ENCODE assay signal across 8 cellular contexts in genomic region chr5:32942225-32942989, GRCh38.
DNase-seq lines count a peak whose midpoint lies in the region; TF ChIP-seq lines count a peak whose summit lies in the region.

No MANE protein-coding gene starts in this region.

- CTCF ChIA-PET in HEK293T (lab: Yijun Ruan, JAX): interaction anchor here (1.0 kb wide), 1 partner anchor 26 kb away, joined by 3 read pairs; no protein-coding TSS in a partner anchor

- DNase-seq in NCI-H82 (lab: John Stamatoyannopoulos, UW): peak; percentile 62
- no peak for DNase-seq in NCI-H82 treated with DMSO at 0.1 percent for 48 hours (lab: John Stamatoyannopoulos, UW; ENCODE audit: unreplicated experiment)
- peak; percentile 26 for DNase-seq in HEK293T (ENCODE audit: extremely low spot score)
- peak; percentile 59 for DNase-seq in NB4 (ENCODE audit: low read depth)
- DNase-seq in dermis blood vessel endothelial cell: peak; percentile 44
- DNase-seq in type B pancreatic cell (ENCODE audit: extremely low spot score, unreplicated experiment): no peak
- DNase-seq in T-helper 2 cell treated with Interferon-gamma antibody and Interleukin-4, amounts not matched to agents 5 μg/mL and 100 μg/mL, for 36 hours (ENCODE audit: low spot score): no peak
- DNase-seq in NCI-H1930 (lab: John Stamatoyannopoulos, UW): no peak

- no peak for TF ChIP-seq POLR2A in NB4 (IDR thresholded peaks at IDR 0.05; ENCODE audit: extremely low read depth, insufficient read length)

- H3K4me3 Mint-ChIP-seq in type B pancreatic cell: no peak overlapping the region
- no peak overlapping the region for H3K4me3 Mint-ChIP-seq in T-helper 2 cell treated with Interferon-gamma antibody and Interleukin-4, amounts not matched to agents 5 μg/mL and 100 μg/mL, for 36 hours

- TF ChIP-seq CTCF in NB4 (IDR thresholded peaks at IDR 0.05; ENCODE audit: low read depth, low read length): peak; percentile 68
- TF ChIP-seq CTCF in type B pancreatic cell (conservative IDR thresholded peaks at IDR 0.05): peak; percentile 64

- H3K36me3 Mint-ChIP-seq in type B pancreatic cell: no peaks in the 10 kb centered on the region
- no peaks in the 10 kb centered on the region for H3K36me3 Mint-ChIP-seq in T-helper 2 cell treated with Interferon-gamma antibody and Interleukin-4, amounts not matched to agents 5 μg/mL and 100 μg/mL, for 36 hours (ENCODE audit: low read depth)

- H3K27ac Mint-ChIP-seq in type B pancreatic cell: no peak overlapping the region
- no peak overlapping the region for H3K27ac Mint-ChIP-seq in T-helper 2 cell treated with Interferon-gamma antibody and Interleukin-4, amounts not matched to agents 5 μg/mL and 100 μg/mL, for 36 hours

- H3K4me1 Mint-ChIP-seq in type B pancreatic cell (ENCODE audit: unreplicated experiment): no peaks in the 10 kb centered on the region
- H3K4me1 Mint-ChIP-seq in T-helper 2 cell treated with Interferon-gamma antibody and Interleukin-4, amounts not matched to agents 5 μg/mL and 100 μg/mL, for 36 hours (ENCODE audit: low read depth): no peaks in the 10 kb centered on the region

- POLR2A ChIA-PET in HEK293T (lab: Yijun Ruan, JAX): no interaction called here

- H3K4me3 ChIP-seq in NB4 (ENCODE audit: low read depth, low read length): no peak overlapping the region

- no peaks in the 10 kb centered on the region for H3K9me3 Mint-ChIP-seq in type B pancreatic cell
- H3K9me3 Mint-ChIP-seq in T-helper 2 cell treated with Interferon-gamma antibody and Interleukin-4, amounts not matched to agents 5 μg/mL and 100 μg/mL, for 36 hours: no peaks in the 10 kb centered on the region

- peaks cover 3% of the 10 kb centered on the region for H3K27me3 Mint-ChIP-seq in type B pancreatic cell
- H3K27me3 Mint-ChIP-seq in T-helper 2 cell treated with Interferon-gamma antibody and Interleukin-4, amounts not matched to agents 5 μg/mL and 100 μg/mL, for 36 hours (ENCODE audit: low read depth): no peaks in the 10 kb centered on the region

TF ChIP-seq in HEK293T, 16 proteins besides CTCF, POLR2A, EP300 and RAD21:
- no peak for TF ChIP-seq LEF1 (IDR thresholded peaks at IDR 0.05; ENCODE audit: borderline replicate concordance)
- no peak for TF ChIP-seq ARNT (IDR thresholded peaks at IDR 0.05)
- TF ChIP-seq CTBP1 (IDR thresholded peaks at IDR 0.05; ENCODE audit: borderline replicate concordance): no peak
- no peak for TF ChIP-seq BHLHE40 (IDR thresholded peaks at IDR 0.05; ENCODE audit: borderline replicate concordance)
- TF ChIP-seq L3MBTL2 (conservative IDR thresholded peaks at IDR 0.05): no peak
- TF ChIP-seq FOXM1 (IDR thresholded peaks at IDR 0.05; ENCODE audit: borderline replicate concordance): no peak
- no peak for TF ChIP-seq TARDBP (IDR thresholded peaks at IDR 0.05)
- TF ChIP-seq FOXA1 (IDR thresholded peaks at IDR 0.05): no peak
- no peak for TF ChIP-seq ELF4 (IDR thresholded peaks at IDR 0.05)
- no peak for TF ChIP-seq SP1 (IDR thresholded peaks at IDR 0.05)
- no peak for TF ChIP-seq FOXK2 (IDR thresholded peaks at IDR 0.05)
- no peak for TF ChIP-seq ZNF384 (IDR thresholded peaks at IDR 0.05)
- no peak for TF ChIP-seq HDGF (IDR thresholded peaks at IDR 0.05; ENCODE audit: borderline replicate concordance)
- TF ChIP-seq PKNOX1 (IDR thresholded peaks at IDR 0.05): no peak
- TF ChIP-seq NFRKB (IDR thresholded peaks at IDR 0.05): no peak
- TF ChIP-seq SUZ12 (IDR thresholded peaks at IDR 0.05): no peak

Comparison
In these comparisons a context has a peak if more than half of its experiments do, and no peak if none do; other contexts are left out.
1. DNase-seq: peak in NCI-H82 (single experiment), HEK293T (single experiment), NB4 (single experiment) and dermis blood vessel endothelial cell (single experiment); none in NCI-H82 treated with DMSO at 0.1 percent for 48 hours (single experiment), type B pancreatic cell (single experiment), T-helper 2 cell treated with Interferon-gamma antibody and Interleukin-4, amounts not matched to agents 5 μg/mL and 100 μg/mL, for 36 hours (single experiment) and NCI-H1930 (0 of 2).